ENCODE assay signal across 1 cellular context in genomic region chr1:77636864-77637263, GRCh38.
TF ChIP-seq lines count a peak whose summit lies in the region.

No MANE protein-coding gene starts in this region.

TF ChIP-seq in GM23338, 12 proteins besides CTCF, POLR2A, EP300 and RAD21 (continued from another document):
- TF ChIP-seq REST (IDR thresholded peaks at IDR 0.05; ENCODE audit: unreplicated experiment), result no peak
